In the genomic region with DNA sequence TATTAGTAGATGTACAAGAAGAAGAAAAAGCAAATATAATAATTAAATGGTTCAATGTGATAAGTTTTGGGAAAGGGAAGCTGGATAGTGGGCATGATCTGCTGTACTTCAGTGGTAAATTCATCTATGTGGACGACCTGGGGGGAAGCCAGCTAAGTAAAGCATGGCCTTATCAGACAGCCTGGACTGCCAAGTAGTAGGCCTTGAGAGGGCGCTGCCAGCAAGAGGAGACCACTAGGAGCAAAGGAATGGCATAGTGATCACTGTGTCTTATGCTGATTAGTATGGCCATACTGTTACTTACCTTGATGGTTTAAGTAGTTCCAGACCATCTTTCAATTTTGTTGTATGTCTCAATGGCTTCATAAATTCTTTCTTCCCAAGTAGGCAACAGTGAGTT, we compare ENCODE assay signal across 18 cellular contexts.
DNase-seq lines count a peak whose midpoint lies in the region; ATAC-seq, FAIRE-seq and TF ChIP-seq lines count a peak whose summit lies in the region.
"Had no signal": no experiment of that assay in that cellular context is flagged by ENCODE, and none has a peak within 500 bp of the region (broad histone marks: within the 10 kb centered on the region; RNA-seq: fewer than 3 reads in every experiment).

No MANE protein-coding gene starts in this region.

- peaks cover 9% of the 10 kb centered on the region for H3K4me1 Mint-ChIP-seq in neural progenitor cell

- no peaks in the 10 kb centered on the region for H3K4me1 ChIP-seq in K562 (replicated peaks in 1 of 2; ENCODE audit: control insufficient read depth in 2 of 2, insufficient read depth in 2 of 2, low read length in 2 of 2)
- no peaks in the 10 kb centered on the region for H3K4me1 ChIP-seq in neural progenitor cell

- peaks cover 14% of the 10 kb centered on the region for H3K36me3 Mint-ChIP-seq in neural progenitor cell

- ATAC-seq in K562, result no peak
- ATAC-seq: activated naive CD8-positive, alpha-beta T cell treated with anti-CD3 and anti-CD28 coated beads, Interleukin-2, amount 50 U/mL, for 24 hours; Panc1; T-helper 17 cell had no signal

- H3K27ac ChIP-seq in K562 (ENCODE audit: extremely low read depth, low read depth, low read length) (no peak overlapping the region), neural progenitor cell (no peak overlapping the region)
- H3K27ac ChIP-seq: C4-2B, neutrophil had no signal

- H3K79me2 ChIP-seq in K562 (ENCODE audit: control insufficient read depth, insufficient read depth, low read length), result no peaks in the 10 kb centered on the region
- H3K79me2 ChIP-seq in neural progenitor cell (ENCODE audit: low read depth), result no peaks in the 10 kb centered on the region

- no peak for TF ChIP-seq EP300 in K562 (IDR thresholded peaks at IDR 0.05; ENCODE audit: low read length)

- peaks cover 11% of the 10 kb centered on the region for H3K9me3 Mint-ChIP-seq in neural progenitor cell
- H3K9me3 Mint-ChIP-seq: activated naive CD8-positive, alpha-beta T cell treated with anti-CD3 and anti-CD28 coated beads, Interleukin-2, amount 50 U/mL, for 24 hours had no signal

- H3K27ac Mint-ChIP-seq in neural progenitor cell, result no peak overlapping the region
- H3K27ac Mint-ChIP-seq: activated naive CD8-positive, alpha-beta T cell treated with anti-CD3 and anti-CD28 coated beads, Interleukin-2, amount 50 U/mL, for 24 hours; T-helper 17 cell had no signal

- BruUV-seq in K562 (replicated peaks; lab: Mats Ljungman, UMichigan), result no TSS peak

- H3K4me3 Mint-ChIP-seq in neural progenitor cell, result no peak overlapping the region
- H3K4me3 Mint-ChIP-seq: activated naive CD8-positive, alpha-beta T cell treated with anti-CD3 and anti-CD28 coated beads, Interleukin-2, amount 50 U/mL, for 24 hours; T-helper 17 cell had no signal

- no peak overlapping the region for H3K4me3 ChIP-seq in NB4 (ENCODE audit: low read depth, low read length)
- no peak overlapping the region for H3K4me3 ChIP-seq in K562
- no peak overlapping the region for H3K4me3 ChIP-seq in neural progenitor cell

- no peaks in the 10 kb centered on the region for H3F3A ChIP-seq in neural progenitor cell (ENCODE audit: low read depth)

- no peaks in the 10 kb centered on the region for H3K9me3 ChIP-seq in K562 (replicated peaks; ENCODE audit: control insufficient read depth, insufficient read depth, low read depth, low read length)
- no peaks in the 10 kb centered on the region for H3K9me3 ChIP-seq in neural progenitor cell (ENCODE audit: low read depth)
- H3K9me3 ChIP-seq: neutrophil had no signal

- H3K4me2 ChIP-seq in K562 (ENCODE audit: insufficient read depth, low read length), result no peak overlapping the region
- no peak overlapping the region for H3K4me2 ChIP-seq in neural progenitor cell

- peak; percentile 14 for DNase-seq in ACHN
- DNase-seq in NB4 (ENCODE audit: low read depth), result peak; percentile 21
- DNase-seq in K562 (ENCODE audit: extremely low read depth in 1 of 4, low spot score in 3 of 4), result no peak
- peak; percentile 25 for DNase-seq in neural progenitor cell (ENCODE audit: low spot score)
- DNase-seq in CD1c-positive myeloid dendritic cell (ENCODE audit: extremely low spot score), result no peak
- DNase-seq in GM12891 (ENCODE audit: insufficient read length, low spot score), result no peak
- no peak for DNase-seq in NCI-H2196 treated with DMSO at 0.1 percent for 48 hours (lab: John Stamatoyannopoulos, UW; ENCODE audit: unreplicated experiment)
- no peak for DNase-seq in H54 (ENCODE audit: insufficient read length, low spot score)
- DNase-seq: activated CD4-positive, alpha-beta T cell treated with anti-CD3 and anti-CD28 coated beads, Interleukin-2, amount 50 U/mL, for 4 hours; activated CD8-positive, alpha-beta memory T cell treated with anti-CD3 and anti-CD28 coated beads, Interleukin-2, amount 50 U/mL, for 48 hours; activated naive CD8-positive, alpha-beta T cell treated with anti-CD3 and anti-CD28 coated beads, Interleukin-2, amount 50 U/mL, for 24 hours; GDM1; GOT3; NCI-H2107; T-helper 17 cell had no signal

- no peak for FAIRE-seq in K562 (lab: Jason Lieb, UNC)
- FAIRE-seq in GM12891 (lab: Jason Lieb, UNC), result no peak
- no peak for FAIRE-seq in H54 (lab: Jason Lieb, UNC)

- in situ Hi-C loops in ACHN (cut with HindIII; ENCODE audit: low pct_ligation_motif_present, low pct_unique_long_range_greater_than_20kb, low sequenced_read_pairs) (no loop called here), K562 (cut with MboI) (no loop called here)

- H3K36me3 ChIP-seq in K562 (ENCODE audit: control insufficient read depth, insufficient read depth, low read length) (no peaks in the 10 kb centered on the region), neural progenitor cell (no peaks in the 10 kb centered on the region)
- H3K36me3 ChIP-seq: neutrophil had no signal

- peaks cover 2% of the 10 kb centered on the region for H3K27me3 Mint-ChIP-seq in neural progenitor cell (ENCODE audit: insufficient read depth, low read depth)
- H3K27me3 Mint-ChIP-seq: activated naive CD8-positive, alpha-beta T cell treated with anti-CD3 and anti-CD28 coated beads, Interleukin-2, amount 50 U/mL, for 24 hours had no signal

- TF ChIP-seq POLR2A in NB4 (IDR thresholded peaks at IDR 0.05; ENCODE audit: extremely low read depth, insufficient read length) (no peak), K562 (conservative IDR thresholded peaks at IDR 0.05) (no peak), GM12891 (IDR thresholded peaks at IDR 0.05; ENCODE audit: low read depth, low read length) (no peak), H54 (IDR thresholded peaks at IDR 0.05; ENCODE audit: low read depth, low read length) (no peak)

- POLR2A ChIA-PET in K562 (lab: Yijun Ruan, JAX), result no interaction called here

- CTCF ChIA-PET in K562 (lab: Yijun Ruan, JAX; ENCODE audit: low intra/inter-chr PET ratio), result no interaction called here

- no peaks in the 10 kb centered on the region for H3K9me1 ChIP-seq in K562 (ENCODE audit: control insufficient read depth, insufficient read depth, low read length)

- no peaks in the 10 kb centered on the region for H3K27me3 ChIP-seq in K562 (ENCODE audit: control insufficient read depth in 2 of 2, insufficient read depth in 2 of 2, low read length in 2 of 2)
- H3K27me3 ChIP-seq in neural progenitor cell, result no peaks in the 10 kb centered on the region
- H3K27me3 ChIP-seq: neutrophil had no signal

- TF ChIP-seq RAD21 in K562 (CRISPR knock-in tag; conservative IDR thresholded peaks at IDR 0.05 in 1 of 2, IDR thresholded peaks at IDR 0.05 in 1 of 2), result no peak

- TF ChIP-seq CTCF in NB4 (IDR thresholded peaks at IDR 0.05; ENCODE audit: low read depth, low read length) (no peak), K562 (IDR thresholded peaks at IDR 0.05 in 2 of 3, conservative IDR thresholded peaks at IDR 0.05 in 1 of 3; ENCODE audit: insufficient read depth in 2 of 3, low read depth in 1 of 3, low read length in 3 of 3) (peak in 2 of 3 experiments; percentile 14 to 18; a peak in 1 of 6 replicates), neural progenitor cell (IDR thresholded peaks at IDR 0.05) (peak; percentile 33)

- H4K20me1 ChIP-seq in K562 (replicated peaks; ENCODE audit: control insufficient read depth, insufficient read depth, low read length) (no peaks in the 10 kb centered on the region), neural progenitor cell (ENCODE audit: low read depth) (no peaks in the 10 kb centered on the region)

- whole genome bisulfite sequencing in K562 (ENCODE audit: insufficient coverage, low coverage, missing lambda C conversion rate), result 0% methylated on average over 2 of the region's 2 CpGs

- H3K9ac ChIP-seq in K562 (ENCODE audit: insufficient read depth in 1 of 2, low read depth in 2 of 2, low read length in 2 of 2) (no peak overlapping the region), neural progenitor cell (no peak overlapping the region)

- intact Hi-C loops in K562 (cut with micrococcal nuclease), result no loop called here

- H2AFZ ChIP-seq in K562 (ENCODE audit: low read depth, low read length), result no peak overlapping the region
- no peak overlapping the region for H2AFZ ChIP-seq in neural progenitor cell (replicated peaks)

TF ChIP-seq in K562, 482 proteins besides CTCF, POLR2A, EP300 and RAD21:
- TF ChIP-seq RBM39 (optimal IDR thresholded peaks at IDR 0.05; ENCODE audit: low read depth, low read length), result no peak
- no peak for TF ChIP-seq NFXL1 (CRISPR knock-in tag; IDR thresholded peaks at IDR 0.05)
- no peak for TF ChIP-seq NCOA6 (IDR thresholded peaks at IDR 0.05)
- no peak for TF ChIP-seq MTA3 (IDR thresholded peaks at IDR 0.05; ENCODE audit: borderline replicate concordance)
- TF ChIP-seq MAFF (IDR thresholded peaks at IDR 0.05; ENCODE audit: low read length), result no peak
- no peak for TF ChIP-seq TEAD1 (CRISPR knock-in tag; IDR thresholded peaks at IDR 0.05)

TF ChIP-seq in GM12891, 5 proteins besides CTCF, POLR2A, EP300 and RAD21:
- no peak for TF ChIP-seq PAX5 (IDR thresholded peaks at IDR 0.05; ENCODE audit: insufficient read depth, low read length, severe bottlenecking)
- no peak for TF ChIP-seq POLR2AphosphoS5 (IDR thresholded peaks at IDR 0.05; ENCODE audit: low read depth, low read length)
- TF ChIP-seq SPI1 (IDR thresholded peaks at IDR 0.05; ENCODE audit: low read depth, low read length), result no peak
- no peak for TF ChIP-seq TAF1 (IDR thresholded peaks at IDR 0.05; ENCODE audit: low read depth, low read length)

Comparison
In these comparisons a context has a peak if more than half of its experiments do, and no peak if none do; other contexts are left out.
1. DNase-seq: peak in ACHN (single experiment), NB4 (single experiment) and neural progenitor cell (single experiment); none in K562 (0 of 4), CD1c-positive myeloid dendritic cell (single experiment), GM12891 (single experiment), NCI-H2196 treated with DMSO at 0.1 percent for 48 hours (single experiment) and H54 (single experiment).